In the genomic region with DNA sequence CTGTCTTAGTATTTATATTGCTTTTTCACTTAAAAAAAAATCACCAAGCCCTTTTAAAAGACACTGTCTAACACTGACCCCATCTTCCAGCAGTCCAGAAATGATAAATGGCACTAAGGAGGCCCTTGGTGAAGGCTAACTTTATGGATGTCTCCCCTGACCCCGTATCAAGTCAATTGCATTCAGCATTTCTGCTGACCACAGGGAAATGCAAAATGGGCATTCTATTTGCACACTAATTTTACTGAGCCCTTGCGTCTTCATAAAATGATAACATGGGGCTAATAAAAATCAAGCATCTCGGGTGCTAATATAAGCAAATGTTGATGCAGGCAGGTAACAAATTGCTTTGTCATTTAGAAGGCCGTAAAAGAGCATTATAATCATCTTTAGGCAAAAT, we compare ENCODE assay signal across 1 cellular context.
TF ChIP-seq lines count a peak whose summit lies in the region.

No MANE protein-coding gene starts in this region.

TF ChIP-seq in GM23338, 12 proteins besides CTCF, POLR2A, EP300 and RAD21 (continued from another document):
- TF ChIP-seq, protein P1, sequence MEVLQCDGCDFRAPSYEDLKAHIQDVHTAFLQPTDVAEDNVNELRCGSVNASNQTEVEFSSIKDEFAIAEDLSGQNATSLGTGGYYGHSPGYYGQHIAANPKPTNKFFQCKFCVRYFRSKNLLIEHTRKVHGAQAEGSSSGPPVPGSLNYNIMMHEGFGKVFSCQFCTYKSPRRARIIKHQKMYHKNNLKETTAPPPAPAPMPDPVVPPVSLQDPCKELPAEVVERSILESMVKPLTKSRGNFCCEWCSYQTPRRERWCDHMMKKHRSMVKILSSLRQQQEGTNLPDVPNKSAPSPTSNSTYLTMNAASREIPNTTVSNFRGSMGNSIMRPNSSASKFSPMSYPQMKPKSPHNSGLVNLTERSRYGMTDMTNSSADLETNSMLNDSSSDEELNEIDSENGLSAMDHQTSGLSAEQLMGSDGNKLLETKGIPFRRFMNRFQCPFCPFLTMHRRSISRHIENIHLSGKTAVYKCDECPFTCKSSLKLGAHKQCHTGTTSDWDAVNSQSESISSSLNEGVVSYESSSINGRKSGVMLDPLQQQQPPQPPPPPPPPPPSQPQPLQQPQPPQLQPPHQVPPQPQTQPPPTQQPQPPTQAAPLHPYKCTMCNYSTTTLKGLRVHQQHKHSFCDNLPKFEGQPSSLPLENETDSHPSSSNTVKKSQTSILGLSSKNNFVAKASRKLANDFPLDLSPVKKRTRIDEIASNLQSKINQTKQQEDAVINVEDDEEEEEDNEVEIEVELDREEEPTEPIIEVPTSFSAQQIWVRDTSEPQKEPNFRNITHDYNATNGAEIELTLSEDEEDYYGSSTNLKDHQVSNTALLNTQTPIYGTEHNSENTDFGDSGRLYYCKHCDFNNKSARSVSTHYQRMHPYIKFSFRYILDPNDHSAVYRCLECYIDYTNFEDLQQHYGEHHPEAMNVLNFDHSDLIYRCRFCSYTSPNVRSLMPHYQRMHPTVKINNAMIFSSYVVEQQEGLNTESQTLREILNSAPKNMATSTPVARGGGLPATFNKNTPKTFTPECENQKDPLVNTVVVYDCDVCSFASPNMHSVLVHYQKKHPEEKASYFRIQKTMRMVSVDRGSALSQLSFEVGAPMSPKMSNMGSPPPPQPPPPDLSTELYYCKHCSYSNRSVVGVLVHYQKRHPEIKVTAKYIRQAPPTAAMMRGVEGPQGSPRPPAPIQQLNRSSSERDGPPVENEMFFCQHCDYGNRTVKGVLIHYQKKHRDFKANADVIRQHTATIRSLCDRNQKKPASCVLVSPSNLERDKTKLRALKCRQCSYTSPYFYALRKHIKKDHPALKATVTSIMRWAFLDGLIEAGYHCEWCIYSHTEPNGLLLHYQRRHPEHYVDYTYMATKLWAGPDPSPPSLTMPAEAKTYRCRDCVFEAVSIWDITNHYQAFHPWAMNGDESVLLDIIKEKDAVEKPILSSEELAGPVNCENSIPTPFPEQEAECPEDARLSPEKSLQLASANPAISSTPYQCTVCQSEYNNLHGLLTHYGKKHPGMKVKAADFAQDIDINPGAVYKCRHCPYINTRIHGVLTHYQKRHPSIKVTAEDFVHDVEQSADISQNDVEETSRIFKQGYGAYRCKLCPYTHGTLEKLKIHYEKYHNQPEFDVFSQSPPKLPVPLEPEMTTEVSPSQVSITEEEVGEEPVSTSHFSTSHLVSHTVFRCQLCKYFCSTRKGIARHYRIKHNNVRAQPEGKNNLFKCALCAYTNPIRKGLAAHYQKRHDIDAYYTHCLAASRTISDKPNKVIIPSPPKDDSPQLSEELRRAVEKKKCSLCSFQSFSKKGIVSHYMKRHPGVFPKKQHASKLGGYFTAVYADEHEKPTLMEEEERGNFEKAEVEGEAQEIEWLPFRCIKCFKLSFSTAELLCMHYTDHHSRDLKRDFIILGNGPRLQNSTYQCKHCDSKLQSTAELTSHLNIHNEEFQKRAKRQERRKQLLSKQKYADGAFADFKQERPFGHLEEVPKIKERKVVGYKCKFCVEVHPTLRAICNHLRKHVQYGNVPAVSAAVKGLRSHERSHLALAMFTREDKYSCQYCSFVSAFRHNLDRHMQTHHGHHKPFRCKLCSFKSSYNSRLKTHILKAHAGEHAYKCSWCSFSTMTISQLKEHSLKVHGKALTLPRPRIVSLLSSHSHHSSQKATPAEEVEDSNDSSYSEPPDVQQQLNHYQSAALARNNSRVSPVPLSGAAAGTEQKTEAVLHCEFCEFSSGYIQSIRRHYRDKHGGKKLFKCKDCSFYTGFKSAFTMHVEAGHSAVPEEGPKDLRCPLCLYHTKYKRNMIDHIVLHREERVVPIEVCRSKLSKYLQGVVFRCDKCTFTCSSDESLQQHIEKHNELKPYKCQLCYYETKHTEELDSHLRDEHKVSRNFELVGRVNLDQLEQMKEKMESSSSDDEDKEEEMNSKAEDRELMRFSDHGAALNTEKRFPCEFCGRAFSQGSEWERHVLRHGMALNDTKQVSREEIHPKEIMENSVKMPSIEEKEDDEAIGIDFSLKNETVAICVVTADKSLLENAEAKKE (CRISPR knock-in tag; IDR thresholded peaks at IDR 0.05), result no peak
